Comparison of ENCODE assay signal across 13 cellular contexts in genomic region chr7:1668486-1668931, GRCh38. TPM values are rescaled to one million over a fixed set of nuclear protein-coding genes. Genes with fewer than 3 reads are reported as not detected.
DNase-seq lines count a peak whose midpoint lies in the region; ATAC-seq and TF ChIP-seq lines count a peak whose summit lies in the region.
"Had no signal": no experiment of that assay in that cellular context is flagged by ENCODE, and none has a peak within 500 bp of the region (broad histone marks: within the 10 kb centered on the region; RNA-seq: fewer than 3 reads in every experiment).

No MANE protein-coding gene starts in this region.

- no peaks in the 10 kb centered on the region for H3K9me3 ChIP-seq in SK-N-SH
- no peaks in the 10 kb centered on the region for H3K9me3 ChIP-seq in iPS-18a (ENCODE audit: control insufficient read depth, low read depth, low read length)
- H3K9me3 ChIP-seq in smooth muscle cell (replicated peaks; ENCODE audit: low read depth) = no peaks in the 10 kb centered on the region

- H3K4me1 ChIP-seq in SK-N-SH (ENCODE audit: control insufficient read depth in 1 of 2, insufficient read depth in 2 of 2, low read depth in 1 of 2, low read length in 1 of 2) (peaks cover 0 to 56% of the 10 kb centered on the region in 2 experiments; a peak in 1 of 4 replicates), iPS-18a (ENCODE audit: control insufficient read depth, low read depth, low read length) (no peaks in the 10 kb centered on the region), smooth muscle cell (ENCODE audit: low read depth) (peaks cover 25% of the 10 kb centered on the region)

- H2AFZ ChIP-seq in SK-N-SH (ENCODE audit: low read depth) (no peak overlapping the region), smooth muscle cell (ENCODE audit: low read depth) (no peak overlapping the region)
- H2AFZ ChIP-seq: PC-9 had no signal

- no peak for TF ChIP-seq CTCF in SK-N-SH (IDR thresholded peaks at IDR 0.05)
- TF ChIP-seq CTCF in smooth muscle cell (IDR thresholded peaks at IDR 0.05; ENCODE audit: borderline replicate concordance, insufficient read depth, poor library complexity, severe bottlenecking) = no peak

- peak; percentile 26 for DNase-seq in DMS153 (lab: John Stamatoyannopoulos, UW)
- DNase-seq in DMS153 treated with DMSO at 0.1 percent for 48 hours (lab: John Stamatoyannopoulos, UW; ENCODE audit: unreplicated experiment) = no peak
- peak; percentile 58 for DNase-seq in SK-N-SH
- DNase-seq in smooth muscle cell (lab: John Stamatoyannopoulos, UW; ENCODE audit: unreplicated experiment) = no peak
- DNase-seq: activated CD4-positive, alpha-beta T cell treated with anti-CD3 and anti-CD28 coated beads, Interleukin-2, amount 50 U/mL, for 48 hours; HCEC 1CT had no signal

- H3K27ac ChIP-seq in SK-N-SH (ENCODE audit: low read depth in 2 of 2, low read length in 1 of 2) (peak overlapping the region in 1 of 2 experiments; percentile 29; a peak in 1 of 4 replicates), iPS-18a (ENCODE audit: low read length) (no peak overlapping the region), smooth muscle cell (ENCODE audit: low read depth) (no peak overlapping the region)
- H3K27ac ChIP-seq: PC-9 had no signal

- H3F3A ChIP-seq in SK-N-SH (replicated peaks; ENCODE audit: insufficient read depth) (peaks cover 11% of the 10 kb centered on the region), smooth muscle cell (ENCODE audit: low read depth) (peaks cover 8% of the 10 kb centered on the region)

- peak overlapping the region in 1 of 2 experiments; percentile 61; a peak in 1 of 4 replicates for H3K4me3 ChIP-seq in SK-N-SH (ENCODE audit: low read depth in 2 of 2, low read length in 1 of 2)
- peak overlapping the region; percentile 38 for H3K4me3 ChIP-seq in iPS-18a (ENCODE audit: low read length)
- H3K4me3 ChIP-seq in smooth muscle cell = no peak overlapping the region
- H3K4me3 ChIP-seq: K562, PC-9 had no signal

- WGBS in SK-N-SH (ENCODE audit: low lambda C conversion rate) = 86% methylated on average over 14 of the region's 16 CpGs
- WGBS in smooth muscle cell (ENCODE audit: low lambda C conversion rate) = 41% methylated on average over 16 of the region's 16 CpGs

- CTCF ChIA-PET in SK-N-SH (lab: Yijun Ruan, JAX) = interaction anchor here (0.7 to 2.2 kb wide), 12 partner anchors 18 to 573 kb away, joined by 3 to 11 read pairs (median 4); partner anchors contain the start of genes MRM2 and NUDT1

- TF ChIP-seq RAD21 in SK-N-SH (IDR thresholded peaks at IDR 0.05; ENCODE audit: low read length) = no peak

- H3K79me2 ChIP-seq in SK-N-SH (ENCODE audit: insufficient read depth) (no peaks in the 10 kb centered on the region), smooth muscle cell (ENCODE audit: low read depth) (no peaks in the 10 kb centered on the region)

- POLR2A ChIA-PET in SK-N-SH (lab: Yijun Ruan, JAX) = no interaction called here

- H3K9ac ChIP-seq in SK-N-SH (no peak overlapping the region), iPS-18a (ENCODE audit: low read length) (no peak overlapping the region), smooth muscle cell (ENCODE audit: low read depth) (no peak overlapping the region)

- no peak overlapping the region for H3K4me2 ChIP-seq in SK-N-SH
- H3K4me2 ChIP-seq in smooth muscle cell = peak overlapping the region; percentile 90
- H3K4me2 ChIP-seq: PC-9 had no signal

- H3K9me2 ChIP-seq in SK-N-SH = no peaks in the 10 kb centered on the region

- no peak for TF ChIP-seq EP300 in SK-N-SH (IDR thresholded peaks at IDR 0.05; ENCODE audit: borderline replicate concordance in 1 of 2, low read depth in 1 of 2, low read length in 1 of 2)

- no peak for ATAC-seq in HG03039 (IDR thresholded peaks at IDR 0.05; ENCODE audit: unreplicated experiment)
- ATAC-seq in HG02870 (IDR thresholded peaks at IDR 0.05; ENCODE audit: unreplicated experiment) = no peak
- ATAC-seq in HG03460 (IDR thresholded peaks at IDR 0.05; ENCODE audit: unreplicated experiment) = no peak

- peaks cover 66% of the 10 kb centered on the region for H3K27me3 ChIP-seq in SK-N-SH (ENCODE audit: insufficient read depth)
- H3K27me3 ChIP-seq in iPS-18a (ENCODE audit: control insufficient read depth, insufficient read depth, low read length) = peaks cover 83% of the 10 kb centered on the region
- H3K27me3 ChIP-seq in smooth muscle cell (ENCODE audit: low read depth) = peaks cover 26% of the 10 kb centered on the region

- H3K36me3 ChIP-seq in SK-N-SH (replicated peaks in 1 of 2; ENCODE audit: control insufficient read depth in 1 of 2, insufficient read depth in 2 of 2, low read length in 1 of 2) (no peaks in the 10 kb centered on the region), iPS-18a (ENCODE audit: control insufficient read depth, low read depth, low read length) (no peaks in the 10 kb centered on the region), smooth muscle cell (ENCODE audit: low read depth) (no peaks in the 10 kb centered on the region)

- peaks cover 22% of the 10 kb centered on the region; the same call in 1 of the 2 replicates for H4K20me1 ChIP-seq in SK-N-SH (ENCODE audit: insufficient read depth)
- peaks cover 26% of the 10 kb centered on the region for H4K20me1 ChIP-seq in smooth muscle cell (ENCODE audit: low read depth)

TF ChIP-seq in SK-N-SH, 30 proteins besides CTCF, POLR2A, EP300 and RAD21 (continues in another document):
- TF ChIP-seq FOXM1 (IDR thresholded peaks at IDR 0.05; ENCODE audit: low read depth) (no peak), JUND (IDR thresholded peaks at IDR 0.05) (no peak), REST (IDR thresholded peaks at IDR 0.05; ENCODE audit: low read depth, low read length) (no peak), SMC3 (IDR thresholded peaks at IDR 0.05; ENCODE audit: low read depth, low read length) (no peak), ZBTB33 (IDR thresholded peaks at IDR 0.05; ENCODE audit: borderline replicate concordance, low read depth) (no peak), MEF2A (IDR thresholded peaks at IDR 0.05; ENCODE audit: borderline replicate concordance, low read depth) (no peak), USF1 (IDR thresholded peaks at IDR 0.05; ENCODE audit: borderline replicate concordance, low read depth) (no peak), FOXJ3 (CRISPR knock-in tag; IDR thresholded peaks at IDR 0.05) (no peak), TCF12 (IDR thresholded peaks at IDR 0.05) (no peak), RCOR1 (IDR thresholded peaks at IDR 0.05; ENCODE audit: low read length) (no peak), NFIC (IDR thresholded peaks at IDR 0.05; ENCODE audit: borderline replicate concordance) (no peak), RXRA (IDR thresholded peaks at IDR 0.05; ENCODE audit: borderline replicate concordance, low read depth) (no peak), EZH2phosphoT487 (IDR thresholded peaks at IDR 0.05; ENCODE audit: borderline replicate concordance, low read depth) (no peak), RFX5 (IDR thresholded peaks at IDR 0.05; ENCODE audit: low read length) (no peak), MXI1 (IDR thresholded peaks at IDR 0.05; ENCODE audit: low read depth, low read length) (no peak), TEAD4 (IDR thresholded peaks at IDR 0.05; ENCODE audit: borderline replicate concordance, insufficient read depth) (no peak)

RNA-seq across cellular contexts. Expression of gene ELFN1, which starts 1.6 kb away (rescaled TPM):
- polyA plus RNA-seq in SK-N-SH (2012; rRNA removed) = 0.05 and 0.06 TPM in 2 replicates
- 0.01 and 0.03 TPM in 2 replicates for polyA plus RNA-seq in SK-N-SH (2012; cell fraction: cytosol; rRNA removed)
- polyA plus RNA-seq in SK-N-SH (2012; cell fraction: nucleus; rRNA removed) = 0.01 and 0.05 TPM in 2 replicates
- 4.2 and 6.4 TPM in 2 replicates for total RNA-seq in smooth muscle cell
- polyA plus RNA-seq in smooth muscle cell = 4.5 and 6.2 TPM in 2 replicates
- total RNA-seq: A673 had no signal

Comparison
In these comparisons a context has a peak if more than half of its experiments do, and no peak if none do; other contexts are left out.
1. DNase-seq: peak in DMS153 (single experiment) and SK-N-SH (single experiment); none in DMS153 treated with DMSO at 0.1 percent for 48 hours (single experiment) and smooth muscle cell (single experiment).